1 cellular context compared by ENCODE assay signal in genomic region chr14:95197498-95198010, GRCh38.
TF ChIP-seq lines count a peak whose summit lies in the region.

No MANE protein-coding gene starts in this region.

TF ChIP-seq in H1, 55 proteins besides CTCF, POLR2A, EP300 and RAD21:
- TF ChIP-seq CTBP2 (IDR thresholded peaks at IDR 0.05; ENCODE audit: borderline replicate concordance, insufficient read depth, insufficient read length, low read length) (no peak), SP1 (IDR thresholded peaks at IDR 0.05; ENCODE audit: low read depth, low read length) (peak; percentile 86), TEAD4 (IDR thresholded peaks at IDR 0.05; ENCODE audit: low read depth, low read length) (0 out of 2 replicates have a peak, but pooled peaks have one; percentile 15), YY1 (IDR thresholded peaks at IDR 0.05; ENCODE audit: low read depth, low read length) (no peak), ASH2L (IDR thresholded peaks at IDR 0.05; ENCODE audit: low read length) (peak; percentile 79), MAFK (IDR thresholded peaks at IDR 0.05; ENCODE audit: low read depth, low read length) (peak; percentile 48; the same call in 1 of the 2 replicates), RBBP5 (IDR thresholded peaks at IDR 0.05; ENCODE audit: borderline replicate concordance, low read depth, low read length) (peak; percentile 90; the same call in 1 of the 2 replicates), CHD2 (IDR thresholded peaks at IDR 0.05; ENCODE audit: low read length) (no peak), BCL11A (IDR thresholded peaks at IDR 0.05; ENCODE audit: low read depth in 2 of 2, low read length in 2 of 2) (peak in 1 of 2 experiments; percentile 41)
